15 cellular contexts compared by ENCODE assay signal in the genomic region with DNA sequence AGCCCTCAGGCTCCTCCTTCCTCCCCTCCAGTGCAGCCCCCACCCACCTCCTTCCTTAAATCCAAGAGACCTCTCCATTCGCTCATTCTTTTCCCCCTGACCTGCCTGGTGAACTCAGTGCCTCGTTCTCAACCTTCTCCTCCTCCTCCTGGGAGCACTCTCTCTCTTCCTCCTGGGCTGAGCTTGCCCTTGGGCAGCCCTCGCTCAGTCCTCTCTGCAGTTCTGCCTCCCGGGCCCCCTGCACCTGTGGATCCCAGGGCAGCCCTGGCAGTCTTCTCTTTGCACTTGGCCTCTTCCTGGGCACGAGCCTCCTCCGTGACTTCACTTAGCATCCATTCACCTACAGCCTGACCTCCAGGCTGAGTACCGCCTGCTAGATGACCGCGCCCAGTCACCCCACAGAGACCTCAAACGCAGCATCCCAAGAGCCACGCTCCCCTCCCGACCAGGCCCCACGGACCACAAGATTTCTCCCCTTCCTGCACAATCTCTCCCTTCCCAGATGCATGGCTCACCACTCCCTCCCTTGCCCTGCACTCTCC.
"Had no signal": no experiment of that assay in that cellular context is flagged by ENCODE, and none has a peak within 500 bp of the region (broad histone marks: within the 10 kb centered on the region; RNA-seq: fewer than 3 reads in every experiment).

No MANE protein-coding gene starts in this region.

- H3K4me2 ChIP-seq: hepatocyte had no signal

- H3K79me2 ChIP-seq: hepatocyte had no signal

- H3K27me3 Mint-ChIP-seq: activated naive CD4-positive, alpha-beta T cell treated with anti-CD3 and anti-CD28 coated beads, Interleukin-2, amount 50 U/mL, for 24 hours; brain had no signal

- DNase-seq: activated CD4-positive, alpha-beta T cell treated with anti-CD3 and anti-CD28 coated beads, Interleukin-2, amount 10 ng/mL, durations not matched to agents 24 days and 14 days; activated effector memory CD4-positive, alpha-beta T cell treated with Interleukin-2 at 50 U/mL for 16 hours; activated T-cell treated with anti-CD3 and anti-CD28 coated beads for 4 hours; amygdala; cerebellar nuclear complex; endodermal cell; erythroblast; stimulated activated CD4-positive, alpha-beta T cell treated with anti-CD3 and anti-CD28 coated beads, Interleukin-2, amount 100 ng/mL, for 48 hours; stimulated activated naive CD8-positive, alpha-beta T cell treated with anti-CD3 and anti-CD28 coated beads, Interleukin-15, amount 100 ng/mL, for 72 hours had no signal

- H3K4me1 Mint-ChIP-seq: activated naive CD4-positive, alpha-beta T cell treated with anti-CD3 and anti-CD28 coated beads, Interleukin-2, amount 50 U/mL, for 24 hours had no signal

- H3K27ac Mint-ChIP-seq: activated CD4-positive, alpha-beta T cell treated with anti-CD3 and anti-CD28 coated beads, Interleukin-2, amount 10 ng/mL, durations not matched to agents 24 days and 14 days; activated naive CD4-positive, alpha-beta T cell treated with anti-CD3 and anti-CD28 coated beads, Interleukin-2, amount 50 U/mL, for 24 hours; endodermal cell; WTC11 had no signal

- H3K27me3 ChIP-seq: hepatocyte had no signal

- H3K4me3 ChIP-seq: hepatocyte, thoracic aorta had no signal

- ATAC-seq: WTC11 had no signal

- H3K36me3 Mint-ChIP-seq: activated naive CD4-positive, alpha-beta T cell treated with anti-CD3 and anti-CD28 coated beads, Interleukin-2, amount 50 U/mL, for 24 hours; brain; WTC11 had no signal

- H3K4me3 Mint-ChIP-seq: activated CD4-positive, alpha-beta T cell treated with anti-CD3 and anti-CD28 coated beads, Interleukin-2, amount 10 ng/mL, durations not matched to agents 24 days and 14 days; activated naive CD4-positive, alpha-beta T cell treated with anti-CD3 and anti-CD28 coated beads, Interleukin-2, amount 50 U/mL, for 24 hours; endodermal cell; stimulated activated naive CD8-positive, alpha-beta T cell treated with anti-CD3 and anti-CD28 coated beads, Interleukin-15, amount 100 ng/mL, for 72 hours; WTC11 had no signal

- H3K9me3 ChIP-seq: thoracic aorta had no signal

- H3K27ac ChIP-seq: thoracic aorta had no signal

- H3K9me3 Mint-ChIP-seq: activated CD4-positive, alpha-beta T cell treated with anti-CD3 and anti-CD28 coated beads, Interleukin-2, amount 10 ng/mL, durations not matched to agents 24 days and 14 days; activated naive CD4-positive, alpha-beta T cell treated with anti-CD3 and anti-CD28 coated beads, Interleukin-2, amount 50 U/mL, for 24 hours; endodermal cell; stimulated activated naive CD8-positive, alpha-beta T cell treated with anti-CD3 and anti-CD28 coated beads, Interleukin-15, amount 100 ng/mL, for 72 hours; WTC11 had no signal

- H3K36me3 ChIP-seq: thoracic aorta had no signal

- H2AFZ ChIP-seq: hepatocyte had no signal

- FAIRE-seq: urothelium cell line had no signal
